In genomic region chr12:39835517-39836489, GRCh38 we compare ENCODE assay signal across 17 cellular contexts.
A peak's percentile ranks its signal among the peaks of the same experiment; 100 is the strongest.
DNase-seq lines count a peak whose midpoint lies in the region; ATAC-seq and TF ChIP-seq lines count a peak whose summit lies in the region.
"Had no signal": no experiment of that assay in that cellular context is flagged by ENCODE, and none has a peak within 500 bp of the region (broad histone marks: within the 10 kb centered on the region; RNA-seq: fewer than 3 reads in every experiment).

No MANE protein-coding gene starts in this region.

- ATAC-seq in GM18498 (IDR thresholded peaks at IDR 0.05; ENCODE audit: unreplicated experiment): peak; percentile 75
- ATAC-seq in GM19397 (IDR thresholded peaks at IDR 0.05; ENCODE audit: unreplicated experiment): peak; percentile 65
- ATAC-seq in HG02763 (IDR thresholded peaks at IDR 0.05; ENCODE audit: unreplicated experiment): peak; percentile 64
- peak; percentile 58 for ATAC-seq in HG03342 (IDR thresholded peaks at IDR 0.05; ENCODE audit: unreplicated experiment)

- no peak overlapping the region for H3K18ac ChIP-seq in neuronal stem cell (ENCODE audit: low read length)

- no peak overlapping the region for H2AFZ ChIP-seq in neuronal stem cell (ENCODE audit: low read length)
- H2AFZ ChIP-seq: parathyroid adenoma had no signal

- H2BK120ac ChIP-seq in neuronal stem cell (ENCODE audit: low read depth, low read length): no peak overlapping the region

- H3K14ac ChIP-seq in neuronal stem cell (ENCODE audit: low read length): no peak overlapping the region

- H3K9me3 ChIP-seq in neuronal stem cell (replicated peaks in 1 of 2; ENCODE audit: control insufficient read depth in 2 of 2, insufficient read depth in 1 of 2, low read depth in 1 of 2, low read length in 2 of 2): no peaks in the 10 kb centered on the region
- no peaks in the 10 kb centered on the region for H3K9me3 ChIP-seq in tibial artery

- H3K27ac ChIP-seq in neuronal stem cell (replicated peaks; ENCODE audit: low read length) (no peak overlapping the region), tibial artery (no peak overlapping the region)
- H3K27ac ChIP-seq: cardiac muscle cell, parathyroid adenoma had no signal

- H3K4ac ChIP-seq in neuronal stem cell (ENCODE audit: low read length): no peak overlapping the region

- H4K91ac ChIP-seq in neuronal stem cell (ENCODE audit: low read depth, low read length, poor library complexity): no peak overlapping the region

- no peak overlapping the region for H2BK12ac ChIP-seq in neuronal stem cell (ENCODE audit: low read length)

- intact Hi-C loops in tibial artery (cut with DNase I; ENCODE audit: low total_unique reads): no loop called here

- no peak overlapping the region for H4K8ac ChIP-seq in neuronal stem cell (ENCODE audit: low read depth, low read length)

- H3K4me2 ChIP-seq in neuronal stem cell (ENCODE audit: insufficient read depth, low read length, poor library complexity, severe bottlenecking): no peak overlapping the region

- H3K4me1 Mint-ChIP-seq in chondrocyte (ENCODE audit: low read depth) (no peaks in the 10 kb centered on the region), progenitor cell of endocrine pancreas (ENCODE audit: low read depth) (peaks cover 3% of the 10 kb centered on the region)

- H3K36me3 Mint-ChIP-seq in chondrocyte (ENCODE audit: low read depth) (no peaks in the 10 kb centered on the region), progenitor cell of endocrine pancreas (ENCODE audit: insufficient read depth) (no peaks in the 10 kb centered on the region)
- H3K36me3 Mint-ChIP-seq: activated naive CD8-positive, alpha-beta T cell; type B pancreatic cell had no signal

- H2AK5ac ChIP-seq in neuronal stem cell (ENCODE audit: low read depth, low read length): no peak overlapping the region

- H3K4me1 ChIP-seq in neuronal stem cell (ENCODE audit: control insufficient read depth in 2 of 2, insufficient read depth in 1 of 2, low read depth in 1 of 2, low read length in 2 of 2): no peaks in the 10 kb centered on the region
- H3K4me1 ChIP-seq in tibial artery: no peaks in the 10 kb centered on the region
- H3K4me1 ChIP-seq: parathyroid adenoma had no signal

- TF ChIP-seq CTCF in chondrocyte (IDR thresholded peaks at IDR 0.05) (no peak), tibial artery (IDR thresholded peaks at IDR 0.05) (no peak), progenitor cell of endocrine pancreas (IDR thresholded peaks at IDR 0.05; ENCODE audit: unreplicated experiment) (no peak)

- no peak overlapping the region for H3K4me3 ChIP-seq in neuronal stem cell (ENCODE audit: low read length in 2 of 2)
- no peak overlapping the region for H3K4me3 ChIP-seq in tibial artery
- H3K4me3 ChIP-seq: cardiac muscle cell had no signal

- 100% methylated on average over 1 of the region's 4 CpGs for WGBS in neuronal stem cell (ENCODE audit: extremely low coverage in 2 of 2, insufficient read length in 2 of 2, insufficient replicate concordance in 1 of 2), 2 donors

- H3K9me3 Mint-ChIP-seq in chondrocyte (ENCODE audit: low read depth): no peaks in the 10 kb centered on the region
- H3K9me3 Mint-ChIP-seq in progenitor cell of endocrine pancreas (ENCODE audit: low read depth): no peaks in the 10 kb centered on the region
- H3K9me3 Mint-ChIP-seq: type B pancreatic cell had no signal

- H3K27me3 ChIP-seq in neuronal stem cell (ENCODE audit: control insufficient read depth in 3 of 3, insufficient read depth in 3 of 3, low read depth in 1 of 3, low read length in 3 of 3) (no peaks in the 10 kb centered on the region), tibial artery (no peaks in the 10 kb centered on the region)
- H3K27me3 ChIP-seq: cardiac muscle cell had no signal

- H3K4me3 Mint-ChIP-seq in chondrocyte (ENCODE audit: unreplicated experiment) (no peak overlapping the region), progenitor cell of endocrine pancreas (ENCODE audit: low read depth) (no peak overlapping the region)
- H3K4me3 Mint-ChIP-seq: activated naive CD8-positive, alpha-beta T cell; type B pancreatic cell had no signal

- DNase-seq in chondrocyte (ENCODE audit: low spot score) (no peak), neuronal stem cell (ENCODE audit: low spot score) (no peak), tibial artery (no peak), progenitor cell of endocrine pancreas (ENCODE audit: low spot score, unreplicated experiment) (no peak)
- DNase-seq: ACHN, HCEC 1CT, kidney, NCI-H1417, Right ventricle myocardium superior had no signal

- H2BK15ac ChIP-seq in neuronal stem cell (ENCODE audit: low read length): no peak overlapping the region

- H3K27ac Mint-ChIP-seq in chondrocyte (ENCODE audit: unreplicated experiment): no peak overlapping the region
- H3K27ac Mint-ChIP-seq in progenitor cell of endocrine pancreas: no peak overlapping the region
- H3K27ac Mint-ChIP-seq: activated naive CD8-positive, alpha-beta T cell; type B pancreatic cell had no signal

- no peak overlapping the region for H3K23ac ChIP-seq in neuronal stem cell (ENCODE audit: low read depth, low read length, poor library complexity)

- H3K79me1 ChIP-seq in neuronal stem cell (ENCODE audit: low read depth, low read length): no peaks in the 10 kb centered on the region

- no peaks in the 10 kb centered on the region for H3K36me3 ChIP-seq in neuronal stem cell (replicated peaks in 1 of 2; ENCODE audit: control insufficient read depth in 2 of 2, insufficient read depth in 2 of 2, low read length in 2 of 2)
- H3K36me3 ChIP-seq in tibial artery: no peaks in the 10 kb centered on the region
- H3K36me3 ChIP-seq: cardiac muscle cell had no signal

- no peak overlapping the region for H3K9ac ChIP-seq in neuronal stem cell (ENCODE audit: low read depth, low read length, poor library complexity)
- H3K9ac ChIP-seq: parathyroid adenoma had no signal

- no peaks in the 10 kb centered on the region for H3K27me3 Mint-ChIP-seq in chondrocyte (ENCODE audit: low read depth)
- H3K27me3 Mint-ChIP-seq in progenitor cell of endocrine pancreas: no peaks in the 10 kb centered on the region
- H3K27me3 Mint-ChIP-seq: activated naive CD8-positive, alpha-beta T cell; type B pancreatic cell had no signal

- no peak overlapping the region for H2BK5ac ChIP-seq in neuronal stem cell (ENCODE audit: low read length)
